2 cellular contexts compared by ENCODE assay signal in genomic region chr2:105274046-105274445, GRCh38.
TF ChIP-seq lines count a peak whose summit lies in the region.

No MANE protein-coding gene starts in this region.

TF ChIP-seq in endothelial cell of umbilical vein, 7 proteins besides CTCF, POLR2A, EP300 and RAD21:
- TF ChIP-seq POLR2AphosphoS5 (IDR thresholded peaks at IDR 0.05; ENCODE audit: insufficient read depth, low read depth, low read length) (peak; percentile 58), FOS (IDR thresholded peaks at IDR 0.05; ENCODE audit: borderline replicate concordance, insufficient read depth, low read length) (peak; percentile 54), JUN (IDR thresholded peaks at IDR 0.05; ENCODE audit: borderline replicate concordance, insufficient read depth, insufficient read length, low read depth) (no peak), MYC (IDR thresholded peaks at IDR 0.05; ENCODE audit: low read depth, low read length) (peak; percentile 30), GATA2 (IDR thresholded peaks at IDR 0.05; ENCODE audit: insufficient read depth, insufficient read length, low read depth, low read length) (peak; percentile 95), EZH2 (IDR thresholded peaks at IDR 0.05; ENCODE audit: borderline replicate concordance, low read depth, low read length, severe bottlenecking) (no peak)

TF ChIP-seq in GM23338, 12 proteins besides CTCF, POLR2A, EP300 and RAD21:
- no peak for TF ChIP-seq NANOG (IDR thresholded peaks at IDR 0.05; ENCODE audit: borderline replicate concordance)
- TF ChIP-seq JUNB (IDR thresholded peaks at IDR 0.05; ENCODE audit: unreplicated experiment): no peak
- no peak for TF ChIP-seq EZH2 (IDR thresholded peaks at IDR 0.05; ENCODE audit: low read depth, unreplicated experiment)
- no peak for TF ChIP-seq CREB1 (CRISPR knock-in tag; IDR thresholded peaks at IDR 0.05; ENCODE audit: low read depth)
- TF ChIP-seq EZH2phosphoT487 (IDR thresholded peaks at IDR 0.05; ENCODE audit: unreplicated experiment): no peak
- no peak for TF ChIP-seq ZNF114 (CRISPR knock-in tag; IDR thresholded peaks at IDR 0.05)
- TF ChIP-seq POLR2AphosphoS5 (IDR thresholded peaks at IDR 0.05; ENCODE audit: low read depth): no peak
- TF ChIP-seq, protein P1, sequence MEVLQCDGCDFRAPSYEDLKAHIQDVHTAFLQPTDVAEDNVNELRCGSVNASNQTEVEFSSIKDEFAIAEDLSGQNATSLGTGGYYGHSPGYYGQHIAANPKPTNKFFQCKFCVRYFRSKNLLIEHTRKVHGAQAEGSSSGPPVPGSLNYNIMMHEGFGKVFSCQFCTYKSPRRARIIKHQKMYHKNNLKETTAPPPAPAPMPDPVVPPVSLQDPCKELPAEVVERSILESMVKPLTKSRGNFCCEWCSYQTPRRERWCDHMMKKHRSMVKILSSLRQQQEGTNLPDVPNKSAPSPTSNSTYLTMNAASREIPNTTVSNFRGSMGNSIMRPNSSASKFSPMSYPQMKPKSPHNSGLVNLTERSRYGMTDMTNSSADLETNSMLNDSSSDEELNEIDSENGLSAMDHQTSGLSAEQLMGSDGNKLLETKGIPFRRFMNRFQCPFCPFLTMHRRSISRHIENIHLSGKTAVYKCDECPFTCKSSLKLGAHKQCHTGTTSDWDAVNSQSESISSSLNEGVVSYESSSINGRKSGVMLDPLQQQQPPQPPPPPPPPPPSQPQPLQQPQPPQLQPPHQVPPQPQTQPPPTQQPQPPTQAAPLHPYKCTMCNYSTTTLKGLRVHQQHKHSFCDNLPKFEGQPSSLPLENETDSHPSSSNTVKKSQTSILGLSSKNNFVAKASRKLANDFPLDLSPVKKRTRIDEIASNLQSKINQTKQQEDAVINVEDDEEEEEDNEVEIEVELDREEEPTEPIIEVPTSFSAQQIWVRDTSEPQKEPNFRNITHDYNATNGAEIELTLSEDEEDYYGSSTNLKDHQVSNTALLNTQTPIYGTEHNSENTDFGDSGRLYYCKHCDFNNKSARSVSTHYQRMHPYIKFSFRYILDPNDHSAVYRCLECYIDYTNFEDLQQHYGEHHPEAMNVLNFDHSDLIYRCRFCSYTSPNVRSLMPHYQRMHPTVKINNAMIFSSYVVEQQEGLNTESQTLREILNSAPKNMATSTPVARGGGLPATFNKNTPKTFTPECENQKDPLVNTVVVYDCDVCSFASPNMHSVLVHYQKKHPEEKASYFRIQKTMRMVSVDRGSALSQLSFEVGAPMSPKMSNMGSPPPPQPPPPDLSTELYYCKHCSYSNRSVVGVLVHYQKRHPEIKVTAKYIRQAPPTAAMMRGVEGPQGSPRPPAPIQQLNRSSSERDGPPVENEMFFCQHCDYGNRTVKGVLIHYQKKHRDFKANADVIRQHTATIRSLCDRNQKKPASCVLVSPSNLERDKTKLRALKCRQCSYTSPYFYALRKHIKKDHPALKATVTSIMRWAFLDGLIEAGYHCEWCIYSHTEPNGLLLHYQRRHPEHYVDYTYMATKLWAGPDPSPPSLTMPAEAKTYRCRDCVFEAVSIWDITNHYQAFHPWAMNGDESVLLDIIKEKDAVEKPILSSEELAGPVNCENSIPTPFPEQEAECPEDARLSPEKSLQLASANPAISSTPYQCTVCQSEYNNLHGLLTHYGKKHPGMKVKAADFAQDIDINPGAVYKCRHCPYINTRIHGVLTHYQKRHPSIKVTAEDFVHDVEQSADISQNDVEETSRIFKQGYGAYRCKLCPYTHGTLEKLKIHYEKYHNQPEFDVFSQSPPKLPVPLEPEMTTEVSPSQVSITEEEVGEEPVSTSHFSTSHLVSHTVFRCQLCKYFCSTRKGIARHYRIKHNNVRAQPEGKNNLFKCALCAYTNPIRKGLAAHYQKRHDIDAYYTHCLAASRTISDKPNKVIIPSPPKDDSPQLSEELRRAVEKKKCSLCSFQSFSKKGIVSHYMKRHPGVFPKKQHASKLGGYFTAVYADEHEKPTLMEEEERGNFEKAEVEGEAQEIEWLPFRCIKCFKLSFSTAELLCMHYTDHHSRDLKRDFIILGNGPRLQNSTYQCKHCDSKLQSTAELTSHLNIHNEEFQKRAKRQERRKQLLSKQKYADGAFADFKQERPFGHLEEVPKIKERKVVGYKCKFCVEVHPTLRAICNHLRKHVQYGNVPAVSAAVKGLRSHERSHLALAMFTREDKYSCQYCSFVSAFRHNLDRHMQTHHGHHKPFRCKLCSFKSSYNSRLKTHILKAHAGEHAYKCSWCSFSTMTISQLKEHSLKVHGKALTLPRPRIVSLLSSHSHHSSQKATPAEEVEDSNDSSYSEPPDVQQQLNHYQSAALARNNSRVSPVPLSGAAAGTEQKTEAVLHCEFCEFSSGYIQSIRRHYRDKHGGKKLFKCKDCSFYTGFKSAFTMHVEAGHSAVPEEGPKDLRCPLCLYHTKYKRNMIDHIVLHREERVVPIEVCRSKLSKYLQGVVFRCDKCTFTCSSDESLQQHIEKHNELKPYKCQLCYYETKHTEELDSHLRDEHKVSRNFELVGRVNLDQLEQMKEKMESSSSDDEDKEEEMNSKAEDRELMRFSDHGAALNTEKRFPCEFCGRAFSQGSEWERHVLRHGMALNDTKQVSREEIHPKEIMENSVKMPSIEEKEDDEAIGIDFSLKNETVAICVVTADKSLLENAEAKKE (CRISPR knock-in tag; IDR thresholded peaks at IDR 0.05): no peak
- no peak for TF ChIP-seq REST (IDR thresholded peaks at IDR 0.05; ENCODE audit: unreplicated experiment)
- TF ChIP-seq ZNF331 (CRISPR knock-in tag; IDR thresholded peaks at IDR 0.05; ENCODE audit: low read depth): no peak
- TF ChIP-seq ETS1 (IDR thresholded peaks at IDR 0.05): no peak
- no peak for TF ChIP-seq STAT1 (IDR thresholded peaks at IDR 0.05; ENCODE audit: unreplicated experiment)
TF ChIP-seq in GM23338: peak in this region for 0.
